ENCODE assay signal across 8 cellular contexts in genomic region chr1:223707270-223708000, GRCh38. TPM values are rescaled to one million over a fixed set of nuclear protein-coding genes. Genes with fewer than 3 reads are reported as not detected.
DNase-seq lines count a peak whose midpoint lies in the region; ATAC-seq and TF ChIP-seq lines count a peak whose summit lies in the region.

No MANE protein-coding gene starts in this region.

- H3K4ac ChIP-seq in H9 (ENCODE audit: low read depth, low read length), result no peak overlapping the region

- no peak overlapping the region for H3K14ac ChIP-seq in H9 (ENCODE audit: insufficient read depth, low read length)

- H4K8ac ChIP-seq in H9 (replicated peaks; ENCODE audit: insufficient read length, low read depth, low read length), result no peak overlapping the region

- H2AK5ac ChIP-seq in H9 (ENCODE audit: insufficient read length, low read length), result no peak overlapping the region

- H3K9ac ChIP-seq in H9 (ENCODE audit: extremely low read depth, insufficient read length, low read length), result no peak overlapping the region

- H4K20me1 ChIP-seq in H9 (ENCODE audit: control insufficient read depth, insufficient read depth, insufficient read length), result no peaks in the 10 kb centered on the region

- no peak overlapping the region for H3K4me3 Mint-ChIP-seq in H9
- no peak overlapping the region for H3K4me3 Mint-ChIP-seq in immature natural killer cell

- peaks cover 42% of the 10 kb centered on the region for H3K4me1 ChIP-seq in foreskin keratinocyte
- no peaks in the 10 kb centered on the region for H3K4me1 ChIP-seq in H9 (ENCODE audit: insufficient read depth, low read length)

- H3K27me3 Mint-ChIP-seq in H9 (ENCODE audit: low read depth), result peaks cover 32% of the 10 kb centered on the region
- H3K27me3 Mint-ChIP-seq in immature natural killer cell (ENCODE audit: low read depth in 3 of 3), result no peaks in the 10 kb centered on the region

- no peaks in the 10 kb centered on the region for H3K23me2 ChIP-seq in H9 (ENCODE audit: insufficient read length, low read depth, low read length, poor library complexity, severe bottlenecking)

- no peaks in the 10 kb centered on the region for H3K9me3 Mint-ChIP-seq in H9
- H3K9me3 Mint-ChIP-seq in immature natural killer cell, result no peaks in the 10 kb centered on the region

- no peak overlapping the region for H3K27ac Mint-ChIP-seq in H9
- H3K27ac Mint-ChIP-seq in immature natural killer cell, result no peak overlapping the region

- H3K27me3 ChIP-seq in foreskin keratinocyte (no peaks in the 10 kb centered on the region), H9 (ENCODE audit: insufficient read depth, low read length) (no peaks in the 10 kb centered on the region; the same call in 1 of the 2 replicates)

- no CpG with 5 or more reads among the region's 6 CpGs for WGBS in H9 (ENCODE audit: extremely low coverage, insufficient read length, low lambda C conversion rate)

- H3K36me3 Mint-ChIP-seq in H9 (ENCODE audit: insufficient read depth in 1 of 3, low read depth in 3 of 3) (no peaks in the 10 kb centered on the region), immature natural killer cell (no peaks in the 10 kb centered on the region)

- peak; percentile 53 for DNase-seq in activated CD8-positive, alpha-beta memory T cell treated with anti-CD3 and anti-CD28 coated beads for 24 hours
- no peak for DNase-seq in activated CD8-positive, alpha-beta memory T cell treated with anti-CD3 and anti-CD28 coated beads, Interleukin-2, amount 50 U/mL, for 4 hours
- DNase-seq in SHP77 treated with DMSO at 0.1 percent for 48 hours (lab: John Stamatoyannopoulos, UW) (peak; percentile 84), foreskin keratinocyte (peak; percentile 95 to 98), skeletal muscle cell (ENCODE audit: low read depth) (peak; percentile 96), H9 (no peak), AML-193 (lab: John Stamatoyannopoulos, UW) (no peak), immature natural killer cell (no peak)

- H3K56ac ChIP-seq in H9 (ENCODE audit: insufficient read length, low read depth, low read length), result no peak overlapping the region

- H3T11ph ChIP-seq in H9 (ENCODE audit: low read length), result no peak overlapping the region

- H2BK120ac ChIP-seq in H9 (ENCODE audit: low read depth, low read length, poor library complexity, severe bottlenecking), result no peak overlapping the region

- no peak overlapping the region for H2BK5ac ChIP-seq in H9 (ENCODE audit: insufficient read length, low read length)

- no peaks in the 10 kb centered on the region for H3K79me2 ChIP-seq in H9 (ENCODE audit: insufficient read depth, low read length)

- no peak for TF ChIP-seq CTCF in foreskin keratinocyte (conservative IDR thresholded peaks at IDR 0.05)
- TF ChIP-seq CTCF in H9 (conservative IDR thresholded peaks at IDR 0.05), result no peak

- peaks cover 19 to 26% of the 10 kb centered on the region in 2 experiments for H3K4me1 Mint-ChIP-seq in H9
- H3K4me1 Mint-ChIP-seq in immature natural killer cell, result peaks cover 20 to 26% of the 10 kb centered on the region in 2 donors

- H2BK15ac ChIP-seq in H9 (ENCODE audit: low read depth, low read length), result no peak overlapping the region

- peak overlapping the region; percentile 46 for H3K27ac ChIP-seq in foreskin keratinocyte
- H3K27ac ChIP-seq in H9 (ENCODE audit: insufficient read length, low read depth, low read length), result no peak overlapping the region

- H3K9me3 ChIP-seq in H9 (ENCODE audit: control insufficient read depth, low read depth, low read length), result no peaks in the 10 kb centered on the region

- ATAC-seq in foreskin keratinocyte, result peak; percentile 84

- no peak overlapping the region for H3K4me2 ChIP-seq in H9 (ENCODE audit: insufficient read depth, insufficient read length, low read length)

- H3K79me1 ChIP-seq in H9 (ENCODE audit: insufficient read depth, low read depth, low read length, poor library complexity, severe bottlenecking), result no peaks in the 10 kb centered on the region

- H3K18ac ChIP-seq in H9 (ENCODE audit: insufficient read length, low read depth, low read length), result no peak overlapping the region

- H4K5ac ChIP-seq in H9 (ENCODE audit: insufficient read length, low read depth, low read length), result no peak overlapping the region

- H3K4me3 ChIP-seq in skeletal muscle cell (ENCODE audit: low read depth, low read length), result peak overlapping the region; percentile 12

- no peak overlapping the region for H4K91ac ChIP-seq in H9 (ENCODE audit: insufficient read length, low read depth, low read length)

- H3K23ac ChIP-seq in H9 (ENCODE audit: insufficient read length, low read depth, low read length), result no peak overlapping the region

- no peak overlapping the region for H2BK20ac ChIP-seq in H9 (ENCODE audit: low read depth, low read length, poor library complexity, severe bottlenecking)

- no peak overlapping the region for H2BK12ac ChIP-seq in H9 (ENCODE audit: insufficient read length, low read depth, low read length)

- no peak overlapping the region for H2AFZ ChIP-seq in H9 (ENCODE audit: low read length)

RNA-seq across cellular contexts. Expression of gene CAPN2, which starts 4.9 kb away (rescaled TPM):
- total RNA-seq in foreskin keratinocyte, result 530 and 551 TPM in 2 replicates
- polyA plus RNA-seq in foreskin keratinocyte, result 278 and 298 TPM in 2 replicates
- 31.3 and 32.2 TPM in 2 replicates for total RNA-seq in H9 (2021)
- polyA plus RNA-seq in immature natural killer cell, result 100 to 1,000 TPM; 126 to 232 (median 141) TPM

RNA-seq across cellular contexts. Expression of gene CAPN8, which starts 41.9 kb away (rescaled TPM):
- total RNA-seq in foreskin keratinocyte (0.68 and 1.1 TPM in 2 replicates), H9 (2021) (not detected in 2 replicates)
- polyA plus RNA-seq in foreskin keratinocyte (0.55 and 0.73 TPM in 2 replicates), immature natural killer cell (under 1 TPM in 1 of 3 donors, not detected in 2; 0.09 TPM)

Comparison
In these comparisons a context has a peak if more than half of its experiments do, and no peak if none do; other contexts are left out.
1. DNase-seq: peak in activated CD8-positive, alpha-beta memory T cell treated with anti-CD3 and anti-CD28 coated beads for 24 hours (single experiment), SHP77 treated with DMSO at 0.1 percent for 48 hours (single experiment), foreskin keratinocyte (2 of 2) and skeletal muscle cell (single experiment); none in activated CD8-positive, alpha-beta memory T cell treated with anti-CD3 and anti-CD28 coated beads, Interleukin-2, amount 50 U/mL, for 4 hours (single experiment), H9 (single experiment), AML-193 (0 of 2) and immature natural killer cell (0 of 3).
2. RNA of gene CAPN2, which starts 4.9 kb away (total RNA-seq): 530 to 551 TPM in foreskin keratinocyte; 31.3 to 32.2 TPM in H9; every median in the first group is over 10 times any median in the second.